Comparison of ENCODE assay signal across 1 cellular context in genomic region chr15:44728576-44729393, GRCh38.
TF ChIP-seq lines count a peak whose summit lies in the region.

No MANE protein-coding gene starts in this region.

TF ChIP-seq in HepG2, 621 proteins besides CTCF, POLR2A, EP300 and RAD21 (continued from another document and continues in another):
- TF ChIP-seq KLF12 (CRISPR knock-in tag; IDR thresholded peaks at IDR 0.05; ENCODE audit: borderline replicate concordance), result 0 out of 2 replicates have a peak, but pooled peaks have one; percentile 30
- TF ChIP-seq FOXP1 (IDR thresholded peaks at IDR 0.05), result no peak
- TF ChIP-seq FOXP1 (CRISPR knock-in tag; IDR thresholded peaks at IDR 0.05), result peak; percentile 9; the same call in 1 of the 2 replicates
- TF ChIP-seq GABPB1 (CRISPR knock-in tag; IDR thresholded peaks at IDR 0.05), result peak; percentile 56
- TF ChIP-seq EED (CRISPR knock-in tag; IDR thresholded peaks at IDR 0.05), result no peak
- TF ChIP-seq HDAC6 (IDR thresholded peaks at IDR 0.05; ENCODE audit: low read depth, low read length), result no peak
- TF ChIP-seq ZGPAT (CRISPR knock-in tag; IDR thresholded peaks at IDR 0.05), result peak; percentile 82
- 0 out of 2 replicates have a peak, but pooled peaks have one; percentile 5 for TF ChIP-seq SMC3 (IDR thresholded peaks at IDR 0.05; ENCODE audit: low read length)
- TF ChIP-seq MXD1 (CRISPR knock-in tag; IDR thresholded peaks at IDR 0.05), result no peak; the same call in 1 of the 2 replicates
- 0 out of 2 replicates have a peak, but pooled peaks have one; percentile 9 for TF ChIP-seq TCF7 (IDR thresholded peaks at IDR 0.05; ENCODE audit: low read depth)
- TF ChIP-seq MAF1 (CRISPR knock-in tag; IDR thresholded peaks at IDR 0.05; ENCODE audit: borderline replicate concordance), result no peak
- TF ChIP-seq POGK (CRISPR knock-in tag; conservative IDR thresholded peaks at IDR 0.05), result peak; percentile 73; the same call in 1 of the 2 replicates
- no peak for TF ChIP-seq ZNF446 (CRISPR knock-in tag; IDR thresholded peaks at IDR 0.05)
- TF ChIP-seq ARID2 (CRISPR knock-in tag; IDR thresholded peaks at IDR 0.05; ENCODE audit: borderline replicate concordance), result no peak
- peak; percentile 38; the same call in 1 of the 2 replicates for TF ChIP-seq ATF7-NPFF (CRISPR knock-in tag; IDR thresholded peaks at IDR 0.05; ENCODE audit: low read depth)
- peak; percentile 90; the same call in 1 of the 2 replicates for TF ChIP-seq NFKB2 (CRISPR knock-in tag; IDR thresholded peaks at IDR 0.05; ENCODE audit: borderline replicate concordance)
- no peak for TF ChIP-seq ZSCAN29 (CRISPR knock-in tag; conservative IDR thresholded peaks at IDR 0.05)
- TF ChIP-seq RNF2 (conservative IDR thresholded peaks at IDR 0.05; ENCODE audit: low read depth), result 0 out of 2 replicates have a peak, but pooled peaks have one; percentile 29
- TF ChIP-seq BRCA1 (CRISPR knock-in tag; IDR thresholded peaks at IDR 0.05), result no peak
- TF ChIP-seq ZNF225 (CRISPR knock-in tag; IDR thresholded peaks at IDR 0.05), result 0 out of 2 replicates have a peak, but pooled peaks have one; percentile 61
- no peak for TF ChIP-seq MBNL3 (CRISPR knock-in tag; conservative IDR thresholded peaks at IDR 0.05)
- TF ChIP-seq ATF1 (CRISPR knock-in tag; IDR thresholded peaks at IDR 0.05), result peak; percentile 88
- no peak for TF ChIP-seq SRY (CRISPR knock-in tag; IDR thresholded peaks at IDR 0.05)
- TF ChIP-seq ZNF431 (CRISPR knock-in tag; IDR thresholded peaks at IDR 0.05; ENCODE audit: borderline replicate concordance, low read depth), result no peak
- no peak for TF ChIP-seq ZNF12 (CRISPR knock-in tag; IDR thresholded peaks at IDR 0.05)
- TF ChIP-seq NFAT5 (CRISPR knock-in tag; IDR thresholded peaks at IDR 0.05), result 0 out of 2 replicates have a peak, but pooled peaks have one; percentile 10
- TF ChIP-seq ZKSCAN5 (CRISPR knock-in tag; IDR thresholded peaks at IDR 0.05), result no peak
- TF ChIP-seq CSRNP1 (CRISPR knock-in tag; IDR thresholded peaks at IDR 0.05), result 0 out of 2 replicates have a peak, but pooled peaks have one; percentile 47
- TF ChIP-seq ZNF549 (CRISPR knock-in tag; IDR thresholded peaks at IDR 0.05), result no peak
- TF ChIP-seq ZNF775 (CRISPR knock-in tag; IDR thresholded peaks at IDR 0.05; ENCODE audit: borderline replicate concordance), result no peak
- no peak for TF ChIP-seq PHF5A (CRISPR knock-in tag; IDR thresholded peaks at IDR 0.05; ENCODE audit: low read depth, unreplicated experiment)
- no peak for TF ChIP-seq SRSF4 (IDR thresholded peaks at IDR 0.05; ENCODE audit: low read depth, low read length, poor library complexity, severe bottlenecking)
- TF ChIP-seq SRF (IDR thresholded peaks at IDR 0.05; ENCODE audit: low read depth, low read length), result no peak
- TF ChIP-seq NR1H2 (CRISPR knock-in tag; IDR thresholded peaks at IDR 0.05; ENCODE audit: borderline replicate concordance, low read depth), result no peak
- no peak for TF ChIP-seq FOXM1 (CRISPR knock-in tag; IDR thresholded peaks at IDR 0.05)
- peak; percentile 72 for TF ChIP-seq YEATS4 (CRISPR knock-in tag; IDR thresholded peaks at IDR 0.05; ENCODE audit: borderline replicate concordance)
- 0 out of 2 replicates have a peak, but pooled peaks have one; percentile 54 for TF ChIP-seq HIVEP1 (CRISPR knock-in tag; IDR thresholded peaks at IDR 0.05)
- no peak for TF ChIP-seq ZBTB44 (CRISPR knock-in tag; IDR thresholded peaks at IDR 0.05)
- TF ChIP-seq ZNF503 (CRISPR knock-in tag; IDR thresholded peaks at IDR 0.05), result no peak
- TF ChIP-seq ZNF17 (CRISPR knock-in tag; IDR thresholded peaks at IDR 0.05), result no peak
- TF ChIP-seq SATB2 (CRISPR knock-in tag; IDR thresholded peaks at IDR 0.05), result no peak
- TF ChIP-seq NR2C2 (CRISPR knock-in tag; IDR thresholded peaks at IDR 0.05; ENCODE audit: borderline replicate concordance), result no peak; the same call in 1 of the 2 replicates
- no peak for TF ChIP-seq AKNA (CRISPR knock-in tag; IDR thresholded peaks at IDR 0.05; ENCODE audit: borderline replicate concordance)
- TF ChIP-seq ZNF460 (CRISPR knock-in tag; IDR thresholded peaks at IDR 0.05; ENCODE audit: borderline replicate concordance), result no peak
- no peak for TF ChIP-seq ZNF670 (CRISPR knock-in tag; IDR thresholded peaks at IDR 0.05; ENCODE audit: borderline replicate concordance)
- no peak for TF ChIP-seq ZNF337 (CRISPR knock-in tag; IDR thresholded peaks at IDR 0.05; ENCODE audit: borderline replicate concordance, low read depth)
- TF ChIP-seq KLF6 (CRISPR knock-in tag; IDR thresholded peaks at IDR 0.05), result 0 out of 2 replicates have a peak, but pooled peaks have one; percentile 70
